17 cellular contexts compared by ENCODE assay signal in the genomic region with DNA sequence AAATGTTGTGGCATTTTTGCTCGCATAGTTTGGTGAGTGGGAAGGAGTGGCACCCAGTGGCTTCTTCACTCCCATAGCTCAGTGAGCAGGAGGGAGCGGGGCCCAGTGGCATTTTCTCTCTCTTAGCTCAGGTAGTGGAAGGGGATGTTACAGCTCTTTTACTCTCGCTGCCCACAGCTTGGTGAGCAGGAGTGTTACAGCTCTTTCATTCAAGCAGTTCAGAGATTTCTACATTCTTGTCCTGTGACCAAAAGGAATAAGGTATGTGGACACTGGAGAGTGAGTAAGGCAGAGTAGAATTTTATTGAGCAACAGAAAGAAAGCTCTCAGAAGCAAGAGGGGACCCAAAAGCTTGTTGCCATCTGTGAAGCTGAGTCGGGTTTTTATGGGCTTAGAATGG.
A peak's percentile ranks its signal among the peaks of the same experiment; 100 is the strongest.
DNase-seq lines count a peak whose midpoint lies in the region; ATAC-seq, FAIRE-seq and TF ChIP-seq lines count a peak whose summit lies in the region.
"Had no signal": no experiment of that assay in that cellular context is flagged by ENCODE, and none has a peak within 500 bp of the region (broad histone marks: within the 10 kb centered on the region; RNA-seq: fewer than 3 reads in every experiment).

No MANE protein-coding gene starts in this region.

- no peaks in the 10 kb centered on the region for H4K20me1 ChIP-seq in PC-3 (ENCODE audit: low read length)

- H3K36me3 Mint-ChIP-seq in MCF 10A (ENCODE audit: insufficient read depth, unreplicated experiment): no peaks in the 10 kb centered on the region
- H3K36me3 Mint-ChIP-seq: CD14-positive monocyte had no signal

- no peaks in the 10 kb centered on the region for H3F3A ChIP-seq in PC-3 (ENCODE audit: low read length, unreplicated experiment)

- H3K4me3 ChIP-seq in breast epithelium: no peak overlapping the region
- no peak overlapping the region for H3K4me3 ChIP-seq in PC-3 (ENCODE audit: low read length)
- H3K4me3 ChIP-seq in epithelial cell of esophagus (ENCODE audit: low read length): no peak overlapping the region
- no peak overlapping the region for H3K4me3 ChIP-seq in pancreas

- POLR2A ChIA-PET in MCF 10A (lab: Yijun Ruan, JAX) (interaction anchor here (0.5 kb wide), 1 partner anchor 123 kb away, joined by 3 read pairs; no protein-coding TSS in a partner anchor), PC-3 (lab: Charles Lee; ENCODE audit: unreplicated experiment) (no interaction called here)

- H3K9me3 ChIP-seq in breast epithelium (peaks cover 13 to 43% of the 10 kb centered on the region in 2 donors), PC-3 (ENCODE audit: low read length) (peaks cover 14% of the 10 kb centered on the region; the same call in 1 of the 2 replicates), pancreas (no peaks in the 10 kb centered on the region)

- no peaks in the 10 kb centered on the region for H3K4me1 Mint-ChIP-seq in MCF 10A (ENCODE audit: insufficient read depth, unreplicated experiment)
- H3K4me1 Mint-ChIP-seq: CD14-positive monocyte had no signal

- no peaks in the 10 kb centered on the region for H3K79me2 ChIP-seq in PC-3 (ENCODE audit: low read length)

- no peak overlapping the region for H3K4me3 Mint-ChIP-seq in MCF 10A (ENCODE audit: unreplicated experiment)
- H3K4me3 Mint-ChIP-seq: CD14-positive monocyte had no signal

- no peak overlapping the region for H3K27ac Mint-ChIP-seq in MCF 10A (ENCODE audit: low read depth, unreplicated experiment)
- H3K27ac Mint-ChIP-seq: CD14-positive monocyte had no signal

- CTCF ChIA-PET in MCF 10A (lab: Yijun Ruan, JAX): no interaction called here
- CTCF ChIA-PET in PC-3 (lab: Charles Lee): no interaction called here

- H3K27me3 Mint-ChIP-seq in MCF 10A (ENCODE audit: insufficient read depth, unreplicated experiment): no peaks in the 10 kb centered on the region

- H3K27ac ChIP-seq in breast epithelium (no peak overlapping the region), PC-3 (ENCODE audit: low read length) (no peak overlapping the region), pancreas (no peak overlapping the region)
- H3K27ac ChIP-seq: 22Rv1 had no signal

- H3K4me1 ChIP-seq in breast epithelium (no peaks in the 10 kb centered on the region), PC-3 (ENCODE audit: insufficient read depth, low read length) (no peaks in the 10 kb centered on the region), pancreas (no peaks in the 10 kb centered on the region)
- H3K4me1 ChIP-seq: Caco-2 had no signal

- H3K9me2 ChIP-seq in PC-3 (replicated peaks; ENCODE audit: low read length): no peaks in the 10 kb centered on the region

- intact Hi-C loops in MCF 10A (cut with micrococcal nuclease): no loop called here
- intact Hi-C loops in breast epithelium (cut with DNase I; ENCODE audit: low total_unique reads): no loop called here
- intact Hi-C loops in PC-3 (cut with micrococcal nuclease): no loop called here
- intact Hi-C loops in pancreas (cut with DNase I): no loop called here

- BruUV-seq in MCF 10A (replicated peaks; lab: Mats Ljungman, UMichigan) (no TSS peak), PC-3 (replicated peaks; lab: Mats Ljungman, UMichigan) (no TSS peak)

- DNase-seq in MCF 10A (ENCODE audit: unreplicated experiment) (peak; percentile 20), breast epithelium (ENCODE audit: low spot score in 2 of 2) (no peak), PC-3 (peak; percentile 6), epithelial cell of esophagus (ENCODE audit: low read depth) (peak; percentile 51), pancreas (no peak), NCI-H187 treated with DMSO at 0.1 percent for 48 hours (lab: John Stamatoyannopoulos, UW) (no peak)
- no peak for DNase-seq in activated naive CD4-positive, alpha-beta T cell treated with anti-CD3 and anti-CD28 coated beads, Interleukin-2, amount 50 U/mL, for 16 hours
- DNase-seq: Caco-2, NCI-H1048, NCI-H146, NCI-H2107, NCI-H748 treated with DMSO at 0.1 percent for 48 hours had no signal

- H2AFZ ChIP-seq in PC-3 (ENCODE audit: low read length): no peak overlapping the region

- H3K27me3 ChIP-seq in breast epithelium (no peaks in the 10 kb centered on the region), PC-3 (ENCODE audit: low read length) (no peaks in the 10 kb centered on the region), pancreas (no peaks in the 10 kb centered on the region)

- no peak for FAIRE-seq in pancreas (lab: Jason Lieb, UNC)
- FAIRE-seq: G401.6, H54 had no signal

- H3K36me3 ChIP-seq in breast epithelium (no peaks in the 10 kb centered on the region), PC-3 (ENCODE audit: low read depth, low read length) (no peaks in the 10 kb centered on the region), pancreas (no peaks in the 10 kb centered on the region)

- H3K4me2 ChIP-seq in PC-3 (ENCODE audit: low read length): no peak overlapping the region

- no peak for ATAC-seq in PC-3
- ATAC-seq in pancreas: no peak
- ATAC-seq in HG03097 (IDR thresholded peaks at IDR 0.05; ENCODE audit: low FRiP score, unreplicated experiment): no peak

- 82 to 93% methylated on average over 4 of the region's 4 CpGs for whole genome bisulfite sequencing in pancreas, 2 donors

- TF ChIP-seq POLR2A in breast epithelium (IDR thresholded peaks at IDR 0.05): no peak

- no peak overlapping the region for H3K9ac ChIP-seq in PC-3 (ENCODE audit: low read length)

- TF ChIP-seq CTCF in MCF 10A (IDR thresholded peaks at IDR 0.05; ENCODE audit: unreplicated experiment) (no peak), breast epithelium (IDR thresholded peaks at IDR 0.05) (no peak), PC-3 (conservative IDR thresholded peaks at IDR 0.05; ENCODE audit: low read depth, low read length) (no peak), epithelial cell of esophagus (IDR thresholded peaks at IDR 0.05; ENCODE audit: insufficient read depth, low read depth, low read length, missing control alignments) (no peak), pancreas (IDR thresholded peaks at IDR 0.05) (no peak)

- H3K9me3 Mint-ChIP-seq in MCF 10A (ENCODE audit: unreplicated experiment): no peaks in the 10 kb centered on the region

Comparison
In these comparisons a context has a peak if more than half of its experiments do, and no peak if none do; other contexts are left out.
1. DNase-seq: peak in MCF 10A (single experiment), PC-3 (single experiment) and epithelial cell of esophagus (single experiment); none in breast epithelium (0 of 2), activated naive CD4-positive, alpha-beta T cell treated with anti-CD3 and anti-CD28 coated beads, Interleukin-2, amount 50 U/mL, for 16 hours (single experiment), pancreas (0 of 6) and NCI-H187 treated with DMSO at 0.1 percent for 48 hours (single experiment).